ENCODE assay signal across 28 cellular contexts in genomic region chr12:121729021-121729420, GRCh38. TPM values are rescaled to one million over a fixed set of nuclear protein-coding genes. Genes with fewer than 3 reads are reported as not detected.
"Had no signal": no experiment of that assay in that cellular context is flagged by ENCODE, and none has a peak within 500 bp of the region (broad histone marks: within the 10 kb centered on the region; RNA-seq: fewer than 3 reads in every experiment).

No MANE protein-coding gene starts in this region.

- H3K4me3 ChIP-seq: adrenal gland, body of pancreas, colonic mucosa, esophagus squamous epithelium, gastroesophageal sphincter, heart left ventricle had no signal

- H3K27me3 Mint-ChIP-seq: activated CD4-positive, alpha-beta memory T cell treated with anti-CD3 and anti-CD28 coated beads, Interleukin-2, amount 10 ng/mL, durations not matched to agents 7 days and 5 days; activated CD4-positive, alpha-beta T cell treated with anti-CD3 and anti-CD28 coated beads, Interleukin-2, amount 10 ng/mL, durations not matched to agents 7 days and 5 days; activated naive CD8-positive, alpha-beta T cell treated with anti-CD3 and anti-CD28 coated beads for 36 hours; activated naive CD8-positive, alpha-beta T cell treated with anti-CD3 and anti-CD28 coated beads, Interleukin-2, amount 50 U/mL, for 24 hours; activated T-cell treated with anti-CD3 and anti-CD28 coated beads, Interleukin-2, amount 50 U/mL, for 24 hours had no signal

- H3K27me3 ChIP-seq: adrenal gland, body of pancreas, colonic mucosa, esophagus squamous epithelium, gastroesophageal sphincter, heart left ventricle had no signal

- H3K27ac Mint-ChIP-seq: activated CD4-positive, alpha-beta memory T cell treated with anti-CD3 and anti-CD28 coated beads, Interleukin-2, amount 10 ng/mL, durations not matched to agents 7 days and 5 days; activated CD4-positive, alpha-beta T cell treated with anti-CD3 and anti-CD28 coated beads, Interleukin-2, amount 10 ng/mL, durations not matched to agents 7 days and 5 days; activated naive CD8-positive, alpha-beta T cell treated with anti-CD3 and anti-CD28 coated beads for 36 hours; activated naive CD8-positive, alpha-beta T cell treated with anti-CD3 and anti-CD28 coated beads, Interleukin-2, amount 50 U/mL, for 24 hours; activated T-cell treated with anti-CD3 and anti-CD28 coated beads, Interleukin-2, amount 50 U/mL, for 24 hours; activated T-cell treated with anti-CD3 and anti-CD28 coated beads, Interleukin-2, amount 50 U/mL, for 72 hours had no signal

- H3K4me1 ChIP-seq: adrenal gland, body of pancreas, colonic mucosa, esophagus squamous epithelium, gastroesophageal sphincter, heart left ventricle had no signal

- H3K36me3 ChIP-seq: adrenal gland, colonic mucosa, gastroesophageal sphincter had no signal

- H3K4me1 Mint-ChIP-seq: activated CD4-positive, alpha-beta memory T cell treated with anti-CD3 and anti-CD28 coated beads, Interleukin-2, amount 10 ng/mL, durations not matched to agents 7 days and 5 days; activated CD4-positive, alpha-beta T cell treated with anti-CD3 and anti-CD28 coated beads, Interleukin-2, amount 10 ng/mL, durations not matched to agents 7 days and 5 days; activated naive CD8-positive, alpha-beta T cell treated with anti-CD3 and anti-CD28 coated beads, Interleukin-2, amount 50 U/mL, for 24 hours had no signal

- ATAC-seq: activated naive CD8-positive, alpha-beta T cell treated with anti-CD3 and anti-CD28 coated beads, Interleukin-2, amount 50 U/mL, for 24 hours; activated T-cell treated with anti-CD3 and anti-CD28 coated beads, Interleukin-2, amount 50 U/mL, for 72 hours; body of pancreas; gastroesophageal sphincter; heart left ventricle had no signal

- H3K27ac ChIP-seq: adrenal gland, body of pancreas, colonic mucosa, epithelial cell of prostate, esophagus squamous epithelium, gastroesophageal sphincter, heart left ventricle had no signal

- H3K4me3 Mint-ChIP-seq: activated CD4-positive, alpha-beta memory T cell treated with anti-CD3 and anti-CD28 coated beads, Interleukin-2, amount 10 ng/mL, durations not matched to agents 7 days and 5 days; activated CD4-positive, alpha-beta T cell treated with anti-CD3 and anti-CD28 coated beads, Interleukin-2, amount 10 ng/mL, durations not matched to agents 7 days and 5 days; activated naive CD8-positive, alpha-beta T cell treated with anti-CD3 and anti-CD28 coated beads for 36 hours; activated naive CD8-positive, alpha-beta T cell treated with anti-CD3 and anti-CD28 coated beads, Interleukin-2, amount 50 U/mL, for 24 hours; activated T-cell treated with anti-CD3 and anti-CD28 coated beads, Interleukin-2, amount 50 U/mL, for 24 hours; activated T-cell treated with anti-CD3 and anti-CD28 coated beads, Interleukin-2, amount 50 U/mL, for 72 hours had no signal

- H3K9me3 ChIP-seq: adrenal gland, body of pancreas, colonic mucosa, esophagus squamous epithelium, gastroesophageal sphincter, heart left ventricle had no signal

- H3K9me3 Mint-ChIP-seq: activated CD4-positive, alpha-beta memory T cell treated with anti-CD3 and anti-CD28 coated beads, Interleukin-2, amount 10 ng/mL, durations not matched to agents 7 days and 5 days; activated CD4-positive, alpha-beta T cell treated with anti-CD3 and anti-CD28 coated beads, Interleukin-2, amount 10 ng/mL, durations not matched to agents 7 days and 5 days; activated naive CD8-positive, alpha-beta T cell treated with anti-CD3 and anti-CD28 coated beads for 36 hours; activated naive CD8-positive, alpha-beta T cell treated with anti-CD3 and anti-CD28 coated beads, Interleukin-2, amount 50 U/mL, for 24 hours; activated T-cell treated with anti-CD3 and anti-CD28 coated beads, Interleukin-2, amount 50 U/mL, for 24 hours; activated T-cell treated with anti-CD3 and anti-CD28 coated beads, Interleukin-2, amount 50 U/mL, for 72 hours had no signal

- DNase-seq: activated CD4-positive, alpha-beta memory T cell treated with anti-CD3 and anti-CD28 coated beads, Interleukin-2, amount 10 ng/mL, durations not matched to agents 7 days and 5 days; activated CD4-positive, alpha-beta T cell treated with anti-CD3 and anti-CD28 coated beads for 1 hour; activated CD4-positive, alpha-beta T cell treated with anti-CD3 and anti-CD28 coated beads for 4 hours; activated CD4-positive, alpha-beta T cell treated with anti-CD3 and anti-CD28 coated beads, Interleukin-2, amount 10 ng/mL, durations not matched to agents 7 days and 5 days; activated CD4-positive, alpha-beta T cell treated with anti-CD3 and anti-CD28 coated beads, Interleukin-2, amount 50 U/mL, for 4 hours; activated CD8-positive, alpha-beta memory T cell treated with anti-CD3 and anti-CD28 coated beads, Interleukin-2, amount 50 U/mL, for 48 hours; activated gamma-delta T cell; activated naive CD4-positive, alpha-beta T cell; activated naive CD4-positive, alpha-beta T cell treated with anti-CD3 and anti-CD28 coated beads, Interleukin-2, amount 50 U/mL, for 16 hours; activated naive CD8-positive, alpha-beta T cell treated with anti-CD3 and anti-CD28 coated beads for 36 hours; activated naive CD8-positive, alpha-beta T cell treated with anti-CD3 and anti-CD28 coated beads, Interleukin-2, amount 50 U/mL, for 24 hours; activated T-cell treated with anti-CD3 and anti-CD28 coated beads for 4 hours; activated T-cell treated with anti-CD3 and anti-CD28 coated beads, Interleukin-2, amount 50 U/mL, for 24 hours; activated T-cell treated with anti-CD3 and anti-CD28 coated beads, Interleukin-2, amount 50 U/mL, for 72 hours; adrenal gland; amygdala; aorta; body of pancreas; caudate nucleus; colonic mucosa; effector CD8-positive, alpha-beta T cell; esophagus squamous epithelium; foreskin melanocyte; heart left ventricle; T-helper 2 cell had no signal

RNA-seq across cellular contexts. Expression of gene MORN3, which starts 59.6 kb away (rescaled TPM):
- total RNA-seq: body of pancreas, colonic mucosa, fibroblast of villous mesenchyme had no signal
